Comparison of ENCODE assay signal across 23 cellular contexts in genomic region chr7:95632609-95633008, GRCh38. TPM values are rescaled to one million over a fixed set of nuclear protein-coding genes. Genes with fewer than 3 reads are reported as not detected.
A peak's percentile ranks its signal among the peaks of the same experiment; 100 is the strongest.
DNase-seq lines count a peak whose midpoint lies in the region; ATAC-seq, FAIRE-seq and TF ChIP-seq lines count a peak whose summit lies in the region.
"Had no signal": no experiment of that assay in that cellular context is flagged by ENCODE, and none has a peak within 500 bp of the region (broad histone marks: within the 10 kb centered on the region; RNA-seq: fewer than 3 reads in every experiment).

No MANE protein-coding gene starts in this region.

- H3K36me3 ChIP-seq in gastroesophageal sphincter: no peaks in the 10 kb centered on the region
- no peaks in the 10 kb centered on the region for H3K36me3 ChIP-seq in thoracic aorta
- H3K36me3 ChIP-seq: pancreas, stomach had no signal

- H3K27me3 ChIP-seq in gastroesophageal sphincter (no peaks in the 10 kb centered on the region), thoracic aorta (replicated peaks; ENCODE audit: insufficient read depth) (no peaks in the 10 kb centered on the region)
- H3K27me3 ChIP-seq: pancreas, stomach had no signal

- no peak overlapping the region for H3K4me3 Mint-ChIP-seq in activated CD4-positive, alpha-beta T cell treated with anti-CD3 and anti-CD28 coated beads, Interleukin-2, amount 10 ng/mL, durations not matched to agents 24 days and 14 days
- no peak overlapping the region for H3K4me3 Mint-ChIP-seq in activated CD4-positive, alpha-beta T cell treated with anti-CD3 and anti-CD28 coated beads for 36 hours
- H3K4me3 Mint-ChIP-seq: naive thymus-derived CD4-positive, alpha-beta T cell; T-helper 2 cell treated with Interferon-gamma antibody and Interleukin-4, amounts not matched to agents 5 μg/mL and 100 μg/mL, for 36 hours had no signal

- ATAC-seq in activated CD4-positive, alpha-beta T cell treated with anti-CD3 and anti-CD28 coated beads for 36 hours: no peak
- ATAC-seq in gastroesophageal sphincter (peak; percentile 52), thoracic aorta (ENCODE audit: insufficient number of reproducible peaks, low FRiP score, low read depth) (peak; percentile 59)
- ATAC-seq: activated naive CD4-positive, alpha-beta T cell treated with anti-CD3 and anti-CD28 coated beads, Interleukin-2, amount 50 U/mL, for 72 hours; naive thymus-derived CD4-positive, alpha-beta T cell; pancreas had no signal

- H3K4me1 ChIP-seq in gastroesophageal sphincter: peaks cover 0 to 37% (median 11%) of the 10 kb centered on the region in 3 donors
- peaks cover 11 to 32% of the 10 kb centered on the region in 2 donors for H3K4me1 ChIP-seq in thoracic aorta (ENCODE audit: control insufficient read depth in 1 of 2, low read depth in 2 of 2)

- H3K27ac ChIP-seq in gastroesophageal sphincter: peak overlapping the region in 3 of 4 donors; percentile 29 to 80 (median 58)
- H3K27ac ChIP-seq in thoracic aorta: peak overlapping the region; percentile 7 to 41
- H3K27ac ChIP-seq: 22Rv1, pancreas had no signal

- WGBS in gastroesophageal sphincter (ENCODE audit: low coverage in 1 of 2), 2 donors: 0 to 89% methylated on average over 1 of the region's 1 CpG

- no peaks in the 10 kb centered on the region for H3K36me3 Mint-ChIP-seq in activated CD4-positive, alpha-beta T cell treated with anti-CD3 and anti-CD28 coated beads, Interleukin-2, amount 10 ng/mL, durations not matched to agents 24 days and 14 days (ENCODE audit: low read depth)
- no peaks in the 10 kb centered on the region for H3K36me3 Mint-ChIP-seq in activated CD4-positive, alpha-beta T cell treated with anti-CD3 and anti-CD28 coated beads for 36 hours (ENCODE audit: low read depth)
- H3K36me3 Mint-ChIP-seq: activated naive CD4-positive, alpha-beta T cell treated with anti-CD3 and anti-CD28 coated beads, Interleukin-2, amount 50 U/mL, for 72 hours; naive thymus-derived CD4-positive, alpha-beta T cell had no signal

- H3K9me3 ChIP-seq in gastroesophageal sphincter (no peaks in the 10 kb centered on the region), thoracic aorta (no peaks in the 10 kb centered on the region)
- H3K9me3 ChIP-seq: pancreas, stomach had no signal

- TF ChIP-seq CTCF in astrocyte of the spinal cord (IDR thresholded peaks at IDR 0.05; ENCODE audit: low read depth, low read length): no peak
- TF ChIP-seq CTCF in gastroesophageal sphincter (IDR thresholded peaks at IDR 0.05): no peak
- no peak for TF ChIP-seq CTCF in thoracic aorta (IDR thresholded peaks at IDR 0.05)

- POLR2A ChIA-PET in activated CD4-positive, alpha-beta T cell treated with anti-CD3 and anti-CD28 coated beads for 36 hours (lab: Charles Lee): no interaction called here

- CTCF ChIA-PET in activated CD4-positive, alpha-beta T cell treated with anti-CD3 and anti-CD28 coated beads for 36 hours (lab: Charles Lee): no interaction called here

- in situ Hi-C loops in astrocyte of the spinal cord (cut with HindIII; ENCODE audit: low sequenced_read_pairs): no loop called here

- TF ChIP-seq EP300 in gastroesophageal sphincter (IDR thresholded peaks at IDR 0.05): no peak

- no peaks in the 10 kb centered on the region for H3K9me3 Mint-ChIP-seq in activated CD4-positive, alpha-beta T cell treated with anti-CD3 and anti-CD28 coated beads, Interleukin-2, amount 10 ng/mL, durations not matched to agents 24 days and 14 days
- no peaks in the 10 kb centered on the region for H3K9me3 Mint-ChIP-seq in activated CD4-positive, alpha-beta T cell treated with anti-CD3 and anti-CD28 coated beads for 36 hours (ENCODE audit: low read depth)
- H3K9me3 Mint-ChIP-seq: T-helper 2 cell treated with Interferon-gamma antibody and Interleukin-4, amounts not matched to agents 5 μg/mL and 100 μg/mL, for 36 hours had no signal

- H3K27ac Mint-ChIP-seq in activated CD4-positive, alpha-beta T cell treated with anti-CD3 and anti-CD28 coated beads, Interleukin-2, amount 10 ng/mL, durations not matched to agents 24 days and 14 days: no peak overlapping the region
- no peak overlapping the region for H3K27ac Mint-ChIP-seq in activated CD4-positive, alpha-beta T cell treated with anti-CD3 and anti-CD28 coated beads for 36 hours
- H3K27ac Mint-ChIP-seq: activated naive CD4-positive, alpha-beta T cell treated with anti-CD3 and anti-CD28 coated beads, Interleukin-2, amount 50 U/mL, for 72 hours; naive thymus-derived CD4-positive, alpha-beta T cell; T-helper 2 cell treated with Interferon-gamma antibody and Interleukin-4, amounts not matched to agents 5 μg/mL and 100 μg/mL, for 36 hours had no signal

- H3K27me3 Mint-ChIP-seq in activated CD4-positive, alpha-beta T cell treated with anti-CD3 and anti-CD28 coated beads, Interleukin-2, amount 10 ng/mL, durations not matched to agents 24 days and 14 days: no peaks in the 10 kb centered on the region
- H3K27me3 Mint-ChIP-seq in activated CD4-positive, alpha-beta T cell treated with anti-CD3 and anti-CD28 coated beads for 36 hours: no peaks in the 10 kb centered on the region

- H3K4me1 Mint-ChIP-seq in activated CD4-positive, alpha-beta T cell treated with anti-CD3 and anti-CD28 coated beads, Interleukin-2, amount 10 ng/mL, durations not matched to agents 24 days and 14 days: no peaks in the 10 kb centered on the region
- H3K4me1 Mint-ChIP-seq in activated CD4-positive, alpha-beta T cell treated with anti-CD3 and anti-CD28 coated beads for 36 hours: no peaks in the 10 kb centered on the region

- DNase-seq in activated CD4-positive, alpha-beta T cell treated with anti-CD3 and anti-CD28 coated beads, Interleukin-2, amount 10 ng/mL, durations not matched to agents 24 days and 14 days: peak; percentile 12
- no peak for DNase-seq in activated CD4-positive, alpha-beta T cell treated with anti-CD3 and anti-CD28 coated beads for 36 hours
- DNase-seq in astrocyte of the spinal cord (ENCODE audit: low read depth, low spot score) (peak; percentile 59), thoracic aorta (ENCODE audit: low spot score) (no peak), GM12891 (ENCODE audit: insufficient read length, low spot score) (no peak), T-helper 2 cell (no peak), NCI-H2029 (lab: John Stamatoyannopoulos, UW) (no peak)
- DNase-seq: activated CD8-positive, alpha-beta memory T cell treated with anti-CD3 and anti-CD28 coated beads for 24 hours; Calu3; caudate nucleus; effector CD4-positive, alpha-beta T cell; H7; hippocampal formation; naive thymus-derived CD4-positive, alpha-beta T cell; NCI-H1436 treated with DMSO at 0.1 percent for 48 hours; pancreas; stomach had no signal

- FAIRE-seq in GM12891 (lab: Jason Lieb, UNC): no peak
- FAIRE-seq: keratinocyte, pancreas, urothelium cell line had no signal

- intact Hi-C loops in activated CD4-positive, alpha-beta T cell treated with anti-CD3 and anti-CD28 coated beads, Interleukin-2, amount 10 ng/mL, durations not matched to agents 24 days and 14 days (cut with micrococcal nuclease): no loop called here
- intact Hi-C loops in activated CD4-positive, alpha-beta T cell treated with anti-CD3 and anti-CD28 coated beads for 36 hours (cut with DNase I, micrococcal nuclease): no loop called here

- H3K4me3 ChIP-seq in astrocyte of the spinal cord (ENCODE audit: low read depth, low read length) (no peak overlapping the region), gastroesophageal sphincter (no peak overlapping the region), thoracic aorta (no peak overlapping the region)
- H3K4me3 ChIP-seq: pancreas, stomach had no signal

- TF ChIP-seq POLR2A in gastroesophageal sphincter (IDR thresholded peaks at IDR 0.05) (no peak), GM12891 (IDR thresholded peaks at IDR 0.05; ENCODE audit: low read depth, low read length) (no peak)

TF ChIP-seq in GM12891, 5 proteins besides CTCF, POLR2A, EP300 and RAD21:
- no peak for TF ChIP-seq TAF1 (IDR thresholded peaks at IDR 0.05; ENCODE audit: low read depth, low read length)
- TF ChIP-seq POU2F2 (IDR thresholded peaks at IDR 0.05; ENCODE audit: low read depth, low read length): no peak
- no peak for TF ChIP-seq PAX5 (IDR thresholded peaks at IDR 0.05; ENCODE audit: insufficient read depth, low read length, severe bottlenecking)
- no peak for TF ChIP-seq POLR2AphosphoS5 (IDR thresholded peaks at IDR 0.05; ENCODE audit: low read depth, low read length)
- TF ChIP-seq SPI1 (IDR thresholded peaks at IDR 0.05; ENCODE audit: low read depth, low read length): no peak

RNA-seq across cellular contexts. Expression of gene PDK4, which starts 36.3 kb away (rescaled TPM):
- not detected in 2 replicates for total RNA-seq in activated CD4-positive, alpha-beta T cell treated with anti-CD3 and anti-CD28 coated beads, Interleukin-2, amount 10 ng/mL, durations not matched to agents 24 days and 14 days
- not detected for total RNA-seq in activated CD4-positive, alpha-beta T cell treated with anti-CD3 and anti-CD28 coated beads for 36 hours
- total RNA-seq in gastroesophageal sphincter (100 to 1,000 TPM; 208 to 842 (median 506) TPM), thoracic aorta (100 to 1,000 TPM in 1 of 2 donors, 10 to 100 TPM in 1; 79.5 to 316 TPM)
- polyA plus RNA-seq in GM12891 (2012; ENCODE audit: low read depth, missing spikeins): not detected
- total RNA-seq: activated naive CD4-positive, alpha-beta T cell treated with anti-CD3 and anti-CD28 coated beads, Interleukin-2, amount 50 U/mL, for 72 hours had no signal
- polyA plus RNA-seq: keratinocyte; naive thymus-derived CD4-positive, alpha-beta T cell had no signal

Comparison
In these comparisons a context has a peak if more than half of its experiments do, and no peak if none do; other contexts are left out.
1. DNase-seq: peak in activated CD4-positive, alpha-beta T cell treated with anti-CD3 and anti-CD28 coated beads, Interleukin-2, amount 10 ng/mL, durations not matched to agents 24 days and 14 days (single experiment) and astrocyte of the spinal cord (single experiment); none in activated CD4-positive, alpha-beta T cell treated with anti-CD3 and anti-CD28 coated beads for 36 hours (single experiment), thoracic aorta (single experiment), GM12891 (single experiment), T-helper 2 cell (0 of 5) and NCI-H2029 (single experiment).
2. RNA of gene PDK4, which starts 36.3 kb away (total RNA-seq): 208 to 842 TPM in gastroesophageal sphincter and 79.5 to 316 TPM in thoracic aorta; not detected in activated CD4-positive, alpha-beta T cell treated with anti-CD3 and anti-CD28 coated beads, Interleukin-2, amount 10 ng/mL, durations not matched to agents 24 days and 14 days and not detected in activated CD4-positive, alpha-beta T cell treated with anti-CD3 and anti-CD28 coated beads for 36 hours; every median in the first group is over 10 times any median in the second.